ENCODE assay signal across 22 cellular contexts in the genomic region with DNA sequence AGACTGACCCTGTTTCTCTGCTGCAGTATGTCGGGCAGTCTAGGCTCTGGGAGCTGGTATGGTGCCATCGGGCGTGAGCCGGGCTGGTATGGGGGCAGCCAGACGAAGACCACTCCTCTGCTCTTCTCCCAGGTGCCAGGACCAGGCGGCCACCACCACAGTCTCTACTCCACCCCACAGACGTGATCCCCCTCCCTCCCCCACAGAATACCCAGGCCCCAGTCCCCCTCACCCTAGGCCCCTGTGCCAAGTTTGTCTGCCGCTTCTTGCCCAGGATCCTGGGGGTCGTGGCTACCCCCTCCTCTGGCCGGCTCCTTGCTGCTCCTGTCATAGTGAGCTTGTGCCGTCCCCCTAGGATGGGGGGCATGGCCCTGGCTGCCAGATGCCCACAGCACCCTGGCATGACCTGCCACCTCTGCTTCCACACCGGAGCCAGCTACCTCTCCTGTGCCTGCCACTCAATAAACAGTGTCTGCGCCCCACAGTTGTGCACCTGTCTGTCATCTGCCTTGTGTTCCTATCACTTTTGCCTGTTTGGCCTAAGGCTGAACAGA. TPM values are rescaled to one million over a fixed set of nuclear protein-coding genes. Genes with fewer than 3 reads are reported as not detected.
"Had no signal": no experiment of that assay in that cellular context is flagged by ENCODE, and none has a peak within 500 bp of the region (broad histone marks: within the 10 kb centered on the region; RNA-seq: fewer than 3 reads in every experiment).

No MANE protein-coding gene starts in this region.

- H3K4me3 ChIP-seq: esophagus muscularis mucosa, gastrocnemius medialis, heart right ventricle, left lung, lower lobe of right lung, psoas muscle, right lobe of liver had no signal

- H3K9ac ChIP-seq: parathyroid adenoma had no signal

- H3K27ac ChIP-seq: epithelial cell of prostate, esophagus muscularis mucosa, gastrocnemius medialis, heart right ventricle, left lung, lower lobe of right lung, parathyroid adenoma, psoas muscle, right lobe of liver had no signal

- H3K36me3 ChIP-seq: gastrocnemius medialis, lower lobe of right lung, right lobe of liver had no signal

- H3K4me3 Mint-ChIP-seq: memory B cell, mesothelial cell of epicardium had no signal

- ATAC-seq: gastrocnemius medialis, heart right ventricle, left lung, lower lobe of right lung, psoas muscle, right lobe of liver had no signal

- H3K27ac Mint-ChIP-seq: memory B cell, mesothelial cell of epicardium had no signal

- H3K36me3 Mint-ChIP-seq: memory B cell had no signal

- DNase-seq: effector memory CD4-positive, alpha-beta T cell; gastrocnemius medialis; heart right ventricle; hypothalamus; islet precursor cell; left lung; lower lobe of right lung; occipital lobe; psoas muscle; retina; stimulated activated naive CD4-positive, alpha-beta T cell treated with Interleukin-2 at 50 U/mL for 16 hours; trophoblast cell had no signal

- H3K9me3 ChIP-seq: esophagus muscularis mucosa, gastrocnemius medialis, heart right ventricle, left lung, lower lobe of right lung, psoas muscle, right lobe of liver had no signal

- H3K9me3 Mint-ChIP-seq: memory B cell, mesothelial cell of epicardium had no signal

- H2AFZ ChIP-seq: parathyroid adenoma had no signal

RNA-seq across cellular contexts. Expression of a gene that starts 2.0 kb away (rescaled TPM):
- total RNA-seq: esophagus muscularis mucosa, fibroblast of villous mesenchyme, gastrocnemius medialis, heart right ventricle, left lung, lower lobe of right lung, psoas muscle, right lobe of liver, skeletal muscle tissue had no signal
- polyA plus RNA-seq: heart right ventricle, psoas muscle, thymus had no signal

RNA-seq across cellular contexts. Expression of a gene that starts 11.1 kb away (rescaled TPM):
- total RNA-seq: fibroblast of villous mesenchyme, gastrocnemius medialis, heart right ventricle, left lung, lower lobe of right lung, mesothelial cell of epicardium, psoas muscle, right lobe of liver, skeletal muscle tissue had no signal
- polyA plus RNA-seq: neural cell had no signal
